8 cellular contexts compared by ENCODE assay signal in genomic region chr3:44761347-44762169, GRCh38. TPM values are rescaled to one million over a fixed set of nuclear protein-coding genes. Genes with fewer than 3 reads are reported as not detected.
A peak's percentile ranks its signal among the peaks of the same experiment; 100 is the strongest.
DNase-seq lines count a peak whose midpoint lies in the region; ATAC-seq lines count a peak whose summit lies in the region.

Gene KIAA1143 (minus strand): TSS chr3:44761619. CDS start chr3:44761602, 17 bp downstream.
A gene with protein sequence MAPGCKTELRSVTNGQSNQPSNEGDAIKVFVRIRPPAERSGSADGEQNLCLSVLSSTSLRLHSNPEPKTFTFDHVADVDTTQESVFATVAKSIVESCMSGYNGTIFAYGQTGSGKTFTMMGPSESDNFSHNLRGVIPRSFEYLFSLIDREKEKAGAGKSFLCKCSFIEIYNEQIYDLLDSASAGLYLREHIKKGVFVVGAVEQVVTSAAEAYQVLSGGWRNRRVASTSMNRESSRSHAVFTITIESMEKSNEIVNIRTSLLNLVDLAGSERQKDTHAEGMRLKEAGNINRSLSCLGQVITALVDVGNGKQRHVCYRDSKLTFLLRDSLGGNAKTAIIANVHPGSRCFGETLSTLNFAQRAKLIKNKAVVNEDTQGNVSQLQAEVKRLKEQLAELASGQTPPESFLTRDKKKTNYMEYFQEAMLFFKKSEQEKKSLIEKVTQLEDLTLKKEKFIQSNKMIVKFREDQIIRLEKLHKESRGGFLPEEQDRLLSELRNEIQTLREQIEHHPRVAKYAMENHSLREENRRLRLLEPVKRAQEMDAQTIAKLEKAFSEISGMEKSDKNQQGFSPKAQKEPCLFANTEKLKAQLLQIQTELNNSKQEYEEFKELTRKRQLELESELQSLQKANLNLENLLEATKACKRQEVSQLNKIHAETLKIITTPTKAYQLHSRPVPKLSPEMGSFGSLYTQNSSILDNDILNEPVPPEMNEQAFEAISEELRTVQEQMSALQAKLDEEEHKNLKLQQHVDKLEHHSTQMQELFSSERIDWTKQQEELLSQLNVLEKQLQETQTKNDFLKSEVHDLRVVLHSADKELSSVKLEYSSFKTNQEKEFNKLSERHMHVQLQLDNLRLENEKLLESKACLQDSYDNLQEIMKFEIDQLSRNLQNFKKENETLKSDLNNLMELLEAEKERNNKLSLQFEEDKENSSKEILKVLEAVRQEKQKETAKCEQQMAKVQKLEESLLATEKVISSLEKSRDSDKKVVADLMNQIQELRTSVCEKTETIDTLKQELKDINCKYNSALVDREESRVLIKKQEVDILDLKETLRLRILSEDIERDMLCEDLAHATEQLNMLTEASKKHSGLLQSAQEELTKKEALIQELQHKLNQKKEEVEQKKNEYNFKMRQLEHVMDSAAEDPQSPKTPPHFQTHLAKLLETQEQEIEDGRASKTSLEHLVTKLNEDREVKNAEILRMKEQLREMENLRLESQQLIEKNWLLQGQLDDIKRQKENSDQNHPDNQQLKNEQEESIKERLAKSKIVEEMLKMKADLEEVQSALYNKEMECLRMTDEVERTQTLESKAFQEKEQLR (N-terminal part only) (plus strand): TSS chr3:44761794. CDS start chr3:44761866, 72 bp downstream.

- peak within 1 kb of the TSS; percentile 91 for H3K27ac Mint-ChIP-seq in activated CD4-positive, alpha-beta T cell treated with anti-CD3 and anti-CD28 coated beads, Interleukin-2, amount 10 ng/mL, durations not matched to agents 7 days and 5 days

- ATAC-seq in GM19328 (IDR thresholded peaks at IDR 0.05; ENCODE audit: unreplicated experiment) (peak; percentile 86), HG03520 (IDR thresholded peaks at IDR 0.05; ENCODE audit: unreplicated experiment) (peak; percentile 79), left lobe of liver (peak; percentile 99)

- peak within 1 kb of the TSS; percentile 92 for H3K9ac ChIP-seq in BLaER1

- H3K36me3 ChIP-seq in BLaER1: peaks cover 72% of the 10 kb centered on the region

- H4K20me1 ChIP-seq in BLaER1: no peaks in the 10 kb centered on the region

- H3K4me3 Mint-ChIP-seq in activated CD4-positive, alpha-beta T cell treated with anti-CD3 and anti-CD28 coated beads, Interleukin-2, amount 10 ng/mL, durations not matched to agents 7 days and 5 days: peak within 1 kb of the TSS; percentile 85

- DNase-seq in NCI-H526 treated with DMSO at 0.1 percent for 48 hours (lab: John Stamatoyannopoulos, UW): peak; percentile 91
- DNase-seq in activated CD4-positive, alpha-beta T cell treated with anti-CD3 and anti-CD28 coated beads, Interleukin-2, amount 10 ng/mL, durations not matched to agents 7 days and 5 days: peak; percentile 96
- peak; percentile 96 for DNase-seq in dedifferentiated amniotic fluid mesenchymal stem cell (ENCODE audit: extremely low spot score)
- peak; percentile 95 for DNase-seq in left lobe of liver (ENCODE audit: low spot score)
- peak; percentile 97 for DNase-seq in stimulated activated CD4-positive, alpha-beta T cell treated with anti-CD3 and anti-CD28 coated beads, Interleukin-2, amount 100 ng/mL, for 4 hours (ENCODE audit: low read depth)

- no peaks in the 10 kb centered on the region for H3K27me3 ChIP-seq in BLaER1

- peaks cover 77% of the 10 kb centered on the region for H3K9me3 ChIP-seq in BLaER1

- POLR2A ChIA-PET in activated CD4-positive, alpha-beta T cell treated with anti-CD3 and anti-CD28 coated beads, Interleukin-2, amount 10 ng/mL, durations not matched to agents 7 days and 5 days (lab: Charles Lee): interaction anchor here (1.0 kb wide), 1 partner anchor 251 kb away, joined by 3 read pairs; no protein-coding TSS in a partner anchor

- CTCF ChIA-PET in activated CD4-positive, alpha-beta T cell treated with anti-CD3 and anti-CD28 coated beads, Interleukin-2, amount 10 ng/mL, durations not matched to agents 7 days and 5 days (lab: Charles Lee): interaction anchor here (0.7 to 2.4 kb wide), 5 partner anchors 8 to 131 kb away, joined by 3 to 6 read pairs (median 3); partner anchors contain the start of gene ZNF501

- H3K9me3 Mint-ChIP-seq in activated CD4-positive, alpha-beta T cell treated with anti-CD3 and anti-CD28 coated beads, Interleukin-2, amount 10 ng/mL, durations not matched to agents 7 days and 5 days: peaks cover 42% of the 10 kb centered on the region

- peak within 1 kb of the TSS; percentile 91 for H3K27ac ChIP-seq in BLaER1

- H3K4me1 Mint-ChIP-seq in activated CD4-positive, alpha-beta T cell treated with anti-CD3 and anti-CD28 coated beads, Interleukin-2, amount 10 ng/mL, durations not matched to agents 7 days and 5 days: peaks cover 29% of the 10 kb centered on the region

- H3K36me3 Mint-ChIP-seq in activated CD4-positive, alpha-beta T cell treated with anti-CD3 and anti-CD28 coated beads, Interleukin-2, amount 10 ng/mL, durations not matched to agents 7 days and 5 days (ENCODE audit: low read depth): peaks cover 72% of the 10 kb centered on the region

- H3K27me3 Mint-ChIP-seq in activated CD4-positive, alpha-beta T cell treated with anti-CD3 and anti-CD28 coated beads, Interleukin-2, amount 10 ng/mL, durations not matched to agents 7 days and 5 days: no peaks in the 10 kb centered on the region

- H3K4me1 ChIP-seq in BLaER1: peaks cover 24% of the 10 kb centered on the region

- H3K4me2 ChIP-seq in BLaER1: peak within 1 kb of the TSS; percentile 90

- H3K4me3 ChIP-seq in BLaER1: peak within 1 kb of the TSS; percentile 91

RNA-seq across cellular contexts. Expression of gene KIAA1143, which starts in this region (rescaled TPM):
- 10 to 100 TPM; 35.0 to 56.6 TPM for total RNA-seq in activated CD4-positive, alpha-beta T cell treated with anti-CD3 and anti-CD28 coated beads, Interleukin-2, amount 10 ng/mL, durations not matched to agents 7 days and 5 days
- 8.2 TPM for total RNA-seq in left lobe of liver

RNA-seq across cellular contexts. Expression of the second gene that starts in this region (rescaled TPM):
- 10 to 100 TPM; 58.8 to 73.5 TPM for total RNA-seq in activated CD4-positive, alpha-beta T cell treated with anti-CD3 and anti-CD28 coated beads, Interleukin-2, amount 10 ng/mL, durations not matched to agents 7 days and 5 days
- total RNA-seq in left lobe of liver: 0.28 TPM

Comparison
In these comparisons a context has a peak if more than half of its experiments do, and no peak if none do; other contexts are left out.
1. Peak in every context shown above with its lines: DNase-seq, ATAC-seq, H3K4me3 ChIP-seq and H3K27ac ChIP-seq.
2. RNA of the second gene that starts in this region (total RNA-seq): 58.8 to 73.5 TPM in activated CD4-positive, alpha-beta T cell treated with anti-CD3 and anti-CD28 coated beads, Interleukin-2, amount 10 ng/mL, durations not matched to agents 7 days and 5 days; 0.28 TPM in left lobe of liver (single experiment); every median in the first group is over 10 times any median in the second.